In genomic region chr1:64133036-64133435, GRCh38 we compare ENCODE assay signal across 14 cellular contexts.
A peak's percentile ranks its signal among the peaks of the same experiment; 100 is the strongest.
DNase-seq lines count a peak whose midpoint lies in the region; ATAC-seq and TF ChIP-seq lines count a peak whose summit lies in the region.
"Had no signal": no experiment of that assay in that cellular context is flagged by ENCODE, and none has a peak within 500 bp of the region (broad histone marks: within the 10 kb centered on the region; RNA-seq: fewer than 3 reads in every experiment).

No MANE protein-coding gene starts in this region.

- TF ChIP-seq POLR2A in thyroid gland (IDR thresholded peaks at IDR 0.05): no peak

- ATAC-seq in GM21576 (IDR thresholded peaks at IDR 0.05; ENCODE audit: unreplicated experiment) (no peak), GM19397 (IDR thresholded peaks at IDR 0.05; ENCODE audit: unreplicated experiment) (no peak)
- ATAC-seq: activated CD4-positive, alpha-beta T cell treated with anti-CD3 and anti-CD28 coated beads for 36 hours had no signal

- WGBS in thyroid gland, 2 donors: 77 to 87% methylated on average over 5 of the region's 5 CpGs

- H3K4me3 ChIP-seq in ACC112 (ENCODE audit: low read depth, low read length) (peak overlapping the region; percentile 28; the same call in 1 of the 2 replicates), astrocyte of the spinal cord (ENCODE audit: low read depth, low read length) (no peak overlapping the region), thyroid gland (replicated peaks in 1 of 3) (no peak overlapping the region), HAP-1 (no peak overlapping the region)
- H3K4me3 ChIP-seq: dorsolateral prefrontal cortex had no signal

- H3K79me2 ChIP-seq in ACC112 (ENCODE audit: control insufficient read depth, insufficient read depth, low read length, unreplicated experiment): no peaks in the 10 kb centered on the region

- H3K27me3 ChIP-seq in ACC112 (ENCODE audit: insufficient read depth, low read length) (no peaks in the 10 kb centered on the region), thyroid gland (no peaks in the 10 kb centered on the region), HAP-1 (ENCODE audit: low read depth) (peaks cover 4% of the 10 kb centered on the region; the same call in 1 of the 2 replicates)
- H3K27me3 ChIP-seq: dorsolateral prefrontal cortex had no signal

- TF ChIP-seq CTCF in astrocyte of the spinal cord (IDR thresholded peaks at IDR 0.05; ENCODE audit: low read depth, low read length) (no peak), thyroid gland (IDR thresholded peaks at IDR 0.05) (no peak)

- intact Hi-C loops in thyroid gland (cut with DNase I): loop anchor here (10.0 kb wide), 3 partner anchors 358 to 518 kb away; partner anchors contain the start of gene ROR1

- H3K4me1 ChIP-seq in ACC112 (ENCODE audit: control insufficient read depth, insufficient read depth, low read length, unreplicated experiment) (peaks cover 50% of the 10 kb centered on the region), thyroid gland (no peaks in the 10 kb centered on the region), HAP-1 (no peaks in the 10 kb centered on the region)

- in situ Hi-C loops in astrocyte of the spinal cord (cut with HindIII; ENCODE audit: low sequenced_read_pairs) (loop anchor here (25.0 kb wide), 1 partner anchor 446 kb away; no protein-coding TSS in a partner anchor), HAP-1 (cut with MboI; ENCODE audit: low sequenced_read_pairs) (no loop called here)

- H3K27ac ChIP-seq in ACC112 (ENCODE audit: low read depth, low read length) (peak overlapping the region; percentile 86), thyroid gland (no peak overlapping the region)
- H3K27ac ChIP-seq: dorsolateral prefrontal cortex, neutrophil had no signal

- H3K9me3 ChIP-seq in thyroid gland (no peaks in the 10 kb centered on the region), HAP-1 (no peaks in the 10 kb centered on the region)
- H3K9me3 ChIP-seq: neutrophil had no signal

- no peaks in the 10 kb centered on the region for H3K36me3 ChIP-seq in ACC112 (ENCODE audit: insufficient read depth, low read length)
- H3K36me3 ChIP-seq in thyroid gland: no peaks in the 10 kb centered on the region
- H3K36me3 ChIP-seq in HAP-1 (replicated peaks): no peaks in the 10 kb centered on the region
- H3K36me3 ChIP-seq: neutrophil had no signal

- H2AFZ ChIP-seq in ACC112 (ENCODE audit: low read length, unreplicated experiment): peak overlapping the region; percentile 9

- DNase-seq in HT-29 (ENCODE audit: low spot score) (peak; percentile 29), astrocyte of the spinal cord (ENCODE audit: low read depth, low spot score) (peak; percentile 83), iris pigment epithelial cell (ENCODE audit: low read depth) (peak; percentile 92), thyroid gland (no peak), HAP-1 (ENCODE audit: low spot score in 2 of 2) (no peak)
- DNase-seq: activated CD4-positive, alpha-beta T cell treated with anti-CD3 and anti-CD28 coated beads for 36 hours; activated gamma-delta T cell; dorsolateral prefrontal cortex; immature natural killer cell; stimulated activated CD4-positive, alpha-beta T cell treated with anti-CD3 and anti-CD28 coated beads, Interleukin-2, amount 100 ng/mL, for 48 hours had no signal

Comparison
In these comparisons a context has a peak if more than half of its experiments do, and no peak if none do; other contexts are left out.
1. DNase-seq: peak in HT-29 (single experiment), astrocyte of the spinal cord (single experiment) and iris pigment epithelial cell (single experiment); none in thyroid gland (0 of 2) and HAP-1 (0 of 2).